In the genomic region with DNA sequence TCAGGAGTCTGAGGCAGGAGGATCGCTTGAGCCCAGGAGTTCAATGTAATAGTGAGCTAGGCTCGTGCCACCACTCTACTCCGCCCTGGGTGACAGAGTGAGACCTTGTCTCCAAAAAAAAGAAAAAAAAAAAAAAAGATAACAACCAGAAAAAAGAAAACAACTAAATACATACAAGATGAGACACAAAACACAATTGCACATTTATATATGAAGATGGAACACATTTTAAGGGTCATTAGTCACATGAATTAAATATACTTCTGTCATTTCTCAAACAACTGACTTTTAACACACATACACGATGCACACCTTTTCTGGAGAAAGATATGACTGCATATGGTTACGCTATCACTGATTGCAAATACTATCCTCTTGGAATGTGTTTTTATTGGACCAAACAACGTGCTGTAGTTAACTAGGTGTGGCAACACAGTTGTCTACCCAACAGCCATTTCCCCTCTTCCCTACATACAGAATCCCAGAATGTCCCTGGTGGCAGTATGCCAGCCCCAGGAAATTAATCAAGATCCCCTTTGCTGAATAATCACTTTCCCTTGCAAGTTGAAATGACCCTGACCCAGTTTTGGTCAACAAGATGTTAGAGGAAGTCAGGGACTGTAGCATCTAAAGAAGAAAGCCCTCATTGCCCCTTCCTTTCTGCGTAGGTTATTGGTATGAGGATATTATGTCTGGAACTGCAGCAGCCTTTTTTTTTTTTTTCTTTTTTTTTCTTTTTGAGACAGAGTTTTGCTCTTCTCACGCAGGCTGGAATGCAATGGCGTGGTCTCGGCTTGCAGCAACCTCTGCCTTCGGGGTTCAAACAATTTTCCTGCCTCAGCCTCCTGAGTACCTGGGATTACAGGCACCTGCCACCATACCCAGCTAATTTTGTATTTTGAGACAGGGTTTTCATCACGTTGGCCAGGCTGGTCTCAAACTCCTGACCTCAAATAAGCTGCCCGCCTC, we compare ENCODE assay signal across 14 cellular contexts. TPM values are rescaled to one million over a fixed set of nuclear protein-coding genes. Genes with fewer than 3 reads are reported as not detected.
DNase-seq lines count a peak whose midpoint lies in the region; ATAC-seq and TF ChIP-seq lines count a peak whose summit lies in the region.
"Had no signal": no experiment of that assay in that cellular context is flagged by ENCODE, and none has a peak within 500 bp of the region (broad histone marks: within the 10 kb centered on the region; RNA-seq: fewer than 3 reads in every experiment).

No MANE protein-coding gene starts in this region.

- H3K4me1 Mint-ChIP-seq in activated CD4-positive, alpha-beta memory T cell treated with anti-CD3 and anti-CD28 coated beads for 36 hours (ENCODE audit: low read depth), result peaks cover 35% of the 10 kb centered on the region
- H3K4me1 Mint-ChIP-seq in activated T-helper 2 cell treated with anti-CD3 and anti-CD28 coated beads, Interferon-gamma antibody, Interleukin-2, Interleukin-4, amounts not matched to agents 10 μg/mL and 5 μg/mL and 100 μg/mL, durations not matched to agents 14 hours and 24 hours and 36 hours (ENCODE audit: low read depth), result peaks cover 29% of the 10 kb centered on the region

- intact Hi-C loops in activated CD4-positive, alpha-beta memory T cell treated with anti-CD3 and anti-CD28 coated beads for 36 hours (cut with micrococcal nuclease), result no loop called here
- intact Hi-C loops in left ventricle myocardium superior (cut with micrococcal nuclease) (no loop called here), sciatic nerve (cut with DNase I) (no loop called here), A673 (cut with micrococcal nuclease; ENCODE audit: unreplicated experiment) (no loop called here)
- intact Hi-C loops in activated T-helper 2 cell treated with anti-CD3 and anti-CD28 coated beads, Interferon-gamma antibody, Interleukin-2, Interleukin-4, amounts not matched to agents 10 μg/mL and 5 μg/mL and 100 μg/mL, durations not matched to agents 14 hours and 24 hours and 36 hours (cut with micrococcal nuclease), result no loop called here

- no peak for TF ChIP-seq CTCF in A673 (conservative IDR thresholded peaks at IDR 0.05; ENCODE audit: low read depth, low read length)

- CTCF ChIA-PET in activated CD4-positive, alpha-beta memory T cell treated with anti-CD3 and anti-CD28 coated beads for 36 hours (lab: Charles Lee), result interaction anchor here (0.8 to 0.9 kb wide), 2 partner anchors 28 to 60 kb away, joined by 3 read pairs; no protein-coding TSS in a partner anchor
- CTCF ChIA-PET in A673 (lab: Charles Lee), result no interaction called here

- H3K9me3 Mint-ChIP-seq in activated CD4-positive, alpha-beta memory T cell treated with anti-CD3 and anti-CD28 coated beads for 36 hours, result no peaks in the 10 kb centered on the region
- no peaks in the 10 kb centered on the region for H3K9me3 Mint-ChIP-seq in activated T-helper 2 cell treated with anti-CD3 and anti-CD28 coated beads, Interferon-gamma antibody, Interleukin-2, Interleukin-4, amounts not matched to agents 10 μg/mL and 5 μg/mL and 100 μg/mL, durations not matched to agents 14 hours and 24 hours and 36 hours
- H3K9me3 Mint-ChIP-seq: activated naive CD8-positive, alpha-beta T cell treated with anti-CD3 and anti-CD28 coated beads for 36 hours had no signal

- H3K4me1 ChIP-seq in A673 (ENCODE audit: insufficient read depth, low read length, poor library complexity, severe bottlenecking), result peaks cover 9% of the 10 kb centered on the region

- H3K27ac Mint-ChIP-seq in activated CD4-positive, alpha-beta memory T cell treated with anti-CD3 and anti-CD28 coated beads for 36 hours, result peak overlapping the region; percentile 29
- no peak overlapping the region for H3K27ac Mint-ChIP-seq in activated T-helper 2 cell treated with anti-CD3 and anti-CD28 coated beads, Interferon-gamma antibody, Interleukin-2, Interleukin-4, amounts not matched to agents 10 μg/mL and 5 μg/mL and 100 μg/mL, durations not matched to agents 14 hours and 24 hours and 36 hours
- H3K27ac Mint-ChIP-seq: activated naive CD8-positive, alpha-beta T cell treated with anti-CD3 and anti-CD28 coated beads for 36 hours had no signal

- H3K36me3 ChIP-seq in A673 (ENCODE audit: insufficient read depth, low read length, poor library complexity, severe bottlenecking), result peaks cover 30% of the 10 kb centered on the region

- H3K27ac ChIP-seq in A673 (ENCODE audit: low read depth, low read length, poor library complexity, severe bottlenecking), result no peak overlapping the region

- peaks cover 33% of the 10 kb centered on the region for H3K36me3 Mint-ChIP-seq in activated CD4-positive, alpha-beta memory T cell treated with anti-CD3 and anti-CD28 coated beads for 36 hours
- peaks cover 36% of the 10 kb centered on the region for H3K36me3 Mint-ChIP-seq in activated T-helper 2 cell treated with anti-CD3 and anti-CD28 coated beads, Interferon-gamma antibody, Interleukin-2, Interleukin-4, amounts not matched to agents 10 μg/mL and 5 μg/mL and 100 μg/mL, durations not matched to agents 14 hours and 24 hours and 36 hours (ENCODE audit: low read depth)

- no peaks in the 10 kb centered on the region for H3K27me3 Mint-ChIP-seq in activated CD4-positive, alpha-beta memory T cell treated with anti-CD3 and anti-CD28 coated beads for 36 hours
- no peaks in the 10 kb centered on the region for H3K27me3 Mint-ChIP-seq in activated T-helper 2 cell treated with anti-CD3 and anti-CD28 coated beads, Interferon-gamma antibody, Interleukin-2, Interleukin-4, amounts not matched to agents 10 μg/mL and 5 μg/mL and 100 μg/mL, durations not matched to agents 14 hours and 24 hours and 36 hours (ENCODE audit: low read depth)
- H3K27me3 Mint-ChIP-seq: activated naive CD8-positive, alpha-beta T cell treated with anti-CD3 and anti-CD28 coated beads for 36 hours had no signal

- no peaks in the 10 kb centered on the region for H3K27me3 ChIP-seq in A673 (replicated peaks; ENCODE audit: insufficient read depth, low read depth, low read length, poor library complexity)
- H3K27me3 ChIP-seq: tibial nerve had no signal

- POLR2A ChIA-PET in activated CD4-positive, alpha-beta memory T cell treated with anti-CD3 and anti-CD28 coated beads for 36 hours (lab: Charles Lee), result interaction anchor here (0.6 kb wide), 1 partner anchor 612 kb away, joined by 3 read pairs; no protein-coding TSS in a partner anchor
- POLR2A ChIA-PET in A673 (lab: Charles Lee; ENCODE audit: low non-redundant PET), result interaction anchor here (0.7 kb wide), 1 partner anchor 12 kb away, joined by 3 read pairs; no protein-coding TSS in a partner anchor

- BruUV-seq in A673 (replicated peaks; lab: Mats Ljungman, UMichigan), result no TSS peak

- DNase-seq in NCI-H2171 treated with DMSO at 0.1 percent for 48 hours (lab: John Stamatoyannopoulos, UW) (peak; percentile 6), NCI-H2171 (lab: John Stamatoyannopoulos, UW) (no peak), left ventricle myocardium superior (no peak), sciatic nerve (ENCODE audit: low spot score) (no peak), A673 (ENCODE audit: low spot score) (no peak)
- DNase-seq in activated CD4-positive, alpha-beta memory T cell treated with anti-CD3 and anti-CD28 coated beads for 36 hours, result no peak
- no peak for DNase-seq in activated T-helper 2 cell treated with anti-CD3 and anti-CD28 coated beads, Interferon-gamma antibody, Interleukin-2, Interleukin-4, amounts not matched to agents 10 μg/mL and 5 μg/mL and 100 μg/mL, durations not matched to agents 14 hours and 24 hours and 36 hours (ENCODE audit: low spot score)
- DNase-seq in stimulated activated CD4-positive, alpha-beta T cell treated with anti-CD3 and anti-CD28 coated beads, Interleukin-4, amount 100 ng/mL, for 24 hours, result no peak
- DNase-seq: activated naive CD8-positive, alpha-beta T cell treated with anti-CD3 and anti-CD28 coated beads for 36 hours; DMS79 treated with DMSO at 0.1 percent for 48 hours; NCI-H187 treated with DMSO at 0.1 percent for 48 hours; T-helper 9 cell had no signal

- ATAC-seq in left ventricle myocardium superior, result peak; percentile 5
- ATAC-seq in sciatic nerve, result peak; percentile 38

- no peak overlapping the region for H3K4me3 Mint-ChIP-seq in activated CD4-positive, alpha-beta memory T cell treated with anti-CD3 and anti-CD28 coated beads for 36 hours
- no peak overlapping the region for H3K4me3 Mint-ChIP-seq in activated T-helper 2 cell treated with anti-CD3 and anti-CD28 coated beads, Interferon-gamma antibody, Interleukin-2, Interleukin-4, amounts not matched to agents 10 μg/mL and 5 μg/mL and 100 μg/mL, durations not matched to agents 14 hours and 24 hours and 36 hours (ENCODE audit: low read depth)
- H3K4me3 Mint-ChIP-seq: activated naive CD8-positive, alpha-beta T cell treated with anti-CD3 and anti-CD28 coated beads for 36 hours had no signal

- no peaks in the 10 kb centered on the region for H3K9me3 ChIP-seq in A673 (ENCODE audit: low read depth, low read length, poor library complexity, severe bottlenecking)
- H3K9me3 ChIP-seq: HAP-1, tibial nerve had no signal

- no peak overlapping the region for H3K4me3 ChIP-seq in A673 (ENCODE audit: low read depth, low read length, poor library complexity, severe bottlenecking)
- H3K4me3 ChIP-seq: HAP-1, tibial nerve had no signal

RNA-seq across cellular contexts. Expression of a gene that starts 5.6 kb away (rescaled TPM):
- total RNA-seq in activated CD4-positive, alpha-beta memory T cell treated with anti-CD3 and anti-CD28 coated beads for 36 hours, result 10 to 100 TPM; 63.8 to 70.8 TPM
- total RNA-seq in left ventricle myocardium superior, result 41.4 TPM
- 40.0 TPM for total RNA-seq in sciatic nerve
- total RNA-seq in A673 (2021), result 180 and 181 TPM in 2 replicates
- 89.7 and 94.3 TPM in 2 replicates for total RNA-seq in activated T-helper 2 cell treated with anti-CD3 and anti-CD28 coated beads, Interferon-gamma antibody, Interleukin-2, Interleukin-4, amounts not matched to agents 10 μg/mL and 5 μg/mL and 100 μg/mL, durations not matched to agents 14 hours and 24 hours and 36 hours

RNA-seq across cellular contexts. Expression of a gene that starts 11.4 kb away (rescaled TPM):
- 1,000 to 10,000 TPM; 1,196 to 1,215 TPM for total RNA-seq in activated CD4-positive, alpha-beta memory T cell treated with anti-CD3 and anti-CD28 coated beads for 36 hours
- 546 TPM for total RNA-seq in left ventricle myocardium superior
- total RNA-seq in sciatic nerve, result 993 TPM
- total RNA-seq in A673 (2021), result 690 and 789 TPM in 2 replicates
- total RNA-seq in activated T-helper 2 cell treated with anti-CD3 and anti-CD28 coated beads, Interferon-gamma antibody, Interleukin-2, Interleukin-4, amounts not matched to agents 10 μg/mL and 5 μg/mL and 100 μg/mL, durations not matched to agents 14 hours and 24 hours and 36 hours, result 1,051 and 1,067 TPM in 2 replicates

RNA-seq across cellular contexts. Expression of a gene that starts 18.7 kb away (rescaled TPM):
- 100 to 1,000 TPM; 142 to 146 TPM for total RNA-seq in activated CD4-positive, alpha-beta memory T cell treated with anti-CD3 and anti-CD28 coated beads for 36 hours
- 28.0 TPM for total RNA-seq in left ventricle myocardium superior
- 85.9 TPM for total RNA-seq in sciatic nerve
- 90.0 and 107 TPM in 2 replicates for total RNA-seq in A673 (2021)
- total RNA-seq in activated T-helper 2 cell treated with anti-CD3 and anti-CD28 coated beads, Interferon-gamma antibody, Interleukin-2, Interleukin-4, amounts not matched to agents 10 μg/mL and 5 μg/mL and 100 μg/mL, durations not matched to agents 14 hours and 24 hours and 36 hours, result 154 TPM in 2 replicates

RNA-seq across cellular contexts. Expression of a gene that starts 28.7 kb away (rescaled TPM):
- 1 to 10 TPM; 5.1 to 7.2 TPM for total RNA-seq in activated CD4-positive, alpha-beta memory T cell treated with anti-CD3 and anti-CD28 coated beads for 36 hours
- total RNA-seq in left ventricle myocardium superior, result 5.5 TPM
- total RNA-seq in sciatic nerve, result 9.0 TPM
- total RNA-seq in A673 (2021), result 11.8 and 14.4 TPM in 2 replicates
- total RNA-seq in activated T-helper 2 cell treated with anti-CD3 and anti-CD28 coated beads, Interferon-gamma antibody, Interleukin-2, Interleukin-4, amounts not matched to agents 10 μg/mL and 5 μg/mL and 100 μg/mL, durations not matched to agents 14 hours and 24 hours and 36 hours, result 7.7 and 9.2 TPM in 2 replicates

RNA-seq across cellular contexts. Expression of a gene that starts 30.3 kb away (rescaled TPM):
- total RNA-seq in activated CD4-positive, alpha-beta memory T cell treated with anti-CD3 and anti-CD28 coated beads for 36 hours, result 1,000 to 10,000 TPM; 5,210 to 5,251 TPM
- total RNA-seq in left ventricle myocardium superior (1,980 TPM), sciatic nerve (2,818 TPM), A673 (2021) (3,332 and 3,475 TPM in 2 replicates)
- total RNA-seq in activated T-helper 2 cell treated with anti-CD3 and anti-CD28 coated beads, Interferon-gamma antibody, Interleukin-2, Interleukin-4, amounts not matched to agents 10 μg/mL and 5 μg/mL and 100 μg/mL, durations not matched to agents 14 hours and 24 hours and 36 hours, result 3,925 and 4,057 TPM in 2 replicates
